ENCODE assay signal across 15 cellular contexts in genomic region chr2:120237491-120237902, GRCh38. TPM values are rescaled to one million over a fixed set of nuclear protein-coding genes. Genes with fewer than 3 reads are reported as not detected.
DNase-seq lines count a peak whose midpoint lies in the region; ATAC-seq, FAIRE-seq and TF ChIP-seq lines count a peak whose summit lies in the region.
"Had no signal": no experiment of that assay in that cellular context is flagged by ENCODE, and none has a peak within 500 bp of the region (broad histone marks: within the 10 kb centered on the region; RNA-seq: fewer than 3 reads in every experiment).

No MANE protein-coding gene starts in this region.

- peaks cover 33% of the 10 kb centered on the region for H3K4me1 ChIP-seq in ACC112 (ENCODE audit: control insufficient read depth, insufficient read depth, low read length, unreplicated experiment)

- H3K9me3 Mint-ChIP-seq in progenitor cell of endocrine pancreas (ENCODE audit: low read depth) = no peaks in the 10 kb centered on the region

- no peaks in the 10 kb centered on the region for H3K79me2 ChIP-seq in ACC112 (ENCODE audit: control insufficient read depth, insufficient read depth, low read length, unreplicated experiment)

- ATAC-seq in HG03342 (IDR thresholded peaks at IDR 0.05; ENCODE audit: unreplicated experiment) = no peak
- ATAC-seq: activated CD8-positive, alpha-beta memory T cell treated with anti-CD3 and anti-CD28 coated beads, Interleukin-2, amount 10 ng/mL, durations not matched to agents 7 days and 5 days had no signal

- H3K36me3 Mint-ChIP-seq in progenitor cell of endocrine pancreas (ENCODE audit: insufficient read depth) = no peaks in the 10 kb centered on the region
- H3K36me3 Mint-ChIP-seq: activated CD8-positive, alpha-beta memory T cell treated with anti-CD3 and anti-CD28 coated beads, Interleukin-2, amount 10 ng/mL, durations not matched to agents 7 days and 5 days had no signal

- H2AFZ ChIP-seq in ACC112 (ENCODE audit: low read length, unreplicated experiment) = no peak overlapping the region

- H3K27ac ChIP-seq in ACC112 (ENCODE audit: low read depth, low read length) = peak overlapping the region; percentile 50
- H3K27ac ChIP-seq: tibial artery had no signal

- FAIRE-seq in bronchial epithelial cell (lab: Jason Lieb, UNC) = no peak

- TF ChIP-seq CTCF in bronchial epithelial cell (IDR thresholded peaks at IDR 0.05; ENCODE audit: insufficient read depth, low read length, severe bottlenecking) (no peak), progenitor cell of endocrine pancreas (IDR thresholded peaks at IDR 0.05; ENCODE audit: unreplicated experiment) (no peak)

- no peak overlapping the region for H3K27ac Mint-ChIP-seq in progenitor cell of endocrine pancreas
- H3K27ac Mint-ChIP-seq: activated CD8-positive, alpha-beta memory T cell treated with anti-CD3 and anti-CD28 coated beads, Interleukin-2, amount 10 ng/mL, durations not matched to agents 7 days and 5 days; B cell had no signal

- no peak overlapping the region for H3K4me3 Mint-ChIP-seq in progenitor cell of endocrine pancreas (ENCODE audit: low read depth)
- H3K4me3 Mint-ChIP-seq: activated CD8-positive, alpha-beta memory T cell treated with anti-CD3 and anti-CD28 coated beads, Interleukin-2, amount 10 ng/mL, durations not matched to agents 7 days and 5 days; B cell had no signal

- H3K4me3 ChIP-seq in ACC112 (ENCODE audit: low read depth, low read length) (no peak overlapping the region), bronchial epithelial cell (ENCODE audit: low read depth, low read length) (no peak overlapping the region)
- H3K4me3 ChIP-seq: tibial artery had no signal

- H3K4me1 Mint-ChIP-seq in progenitor cell of endocrine pancreas (ENCODE audit: low read depth) = peaks cover 7% of the 10 kb centered on the region

- peaks cover 12% of the 10 kb centered on the region for H3K27me3 Mint-ChIP-seq in progenitor cell of endocrine pancreas
- H3K27me3 Mint-ChIP-seq: activated CD8-positive, alpha-beta memory T cell treated with anti-CD3 and anti-CD28 coated beads, Interleukin-2, amount 10 ng/mL, durations not matched to agents 7 days and 5 days; B cell had no signal

- no peaks in the 10 kb centered on the region for H3K36me3 ChIP-seq in ACC112 (ENCODE audit: insufficient read depth, low read length)
- no peaks in the 10 kb centered on the region for H3K36me3 ChIP-seq in bronchial epithelial cell (ENCODE audit: control insufficient read depth, insufficient read depth, low read length)
- H3K36me3 ChIP-seq: tibial artery had no signal

- DNase-seq in HT-29 (ENCODE audit: low spot score) (peak; percentile 81), bronchial epithelial cell (ENCODE audit: low read depth) (peak; percentile 41), kidney glomerular epithelial cell (lab: John Stamatoyannopoulos, UW) (peak; percentile 75), progenitor cell of endocrine pancreas (ENCODE audit: low spot score, unreplicated experiment) (no peak), NCI-H1694 (lab: John Stamatoyannopoulos, UW) (no peak)
- no peak for DNase-seq in activated CD8-positive, alpha-beta memory T cell treated with anti-CD3 and anti-CD28 coated beads, Interleukin-2, amount 50 U/mL, for 48 hours
- DNase-seq: activated CD8-positive, alpha-beta memory T cell treated with anti-CD3 and anti-CD28 coated beads, Interleukin-2, amount 10 ng/mL, durations not matched to agents 7 days and 5 days; central memory CD4-positive, alpha-beta T cell; NCI-H748 treated with DMSO at 0.1 percent for 48 hours; stimulated activated CD4-positive, alpha-beta T cell treated with anti-CD3 and anti-CD28 coated beads, Interleukin-4, amount 100 ng/mL, for 4 hours; T-helper 1 cell; tibial artery had no signal

- H3K27me3 ChIP-seq in ACC112 (ENCODE audit: insufficient read depth, low read length) (no peaks in the 10 kb centered on the region), bronchial epithelial cell (ENCODE audit: control insufficient read depth, insufficient read depth, low read length) (no peaks in the 10 kb centered on the region)

RNA-seq across cellular contexts. Expression of gene TMEM185B, which starts 14.3 kb away (rescaled TPM):
- total RNA-seq in HT-29 (2014; rRNA removed; shearing (Covaris generic)) = 63.3 and 65.3 TPM in 2 replicates
- total RNA-seq in bronchial epithelial cell (20.8 and 21.5 TPM in 2 replicates), progenitor cell of endocrine pancreas (19.9 and 20.3 TPM in 2 replicates)

RNA-seq across cellular contexts. Expression of gene RALB, which starts 15.2 kb away (rescaled TPM):
- total RNA-seq in HT-29 (2014; rRNA removed; shearing (Covaris generic)) = 43.7 and 60.8 TPM in 2 replicates
- total RNA-seq in bronchial epithelial cell (52.7 and 70.0 TPM in 2 replicates), progenitor cell of endocrine pancreas (26.6 and 30.5 TPM in 2 replicates)

Comparison
In these comparisons a context has a peak if more than half of its experiments do, and no peak if none do; other contexts are left out.
1. DNase-seq: peak in HT-29 (single experiment), bronchial epithelial cell (single experiment) and kidney glomerular epithelial cell (single experiment); none in progenitor cell of endocrine pancreas (single experiment), activated CD8-positive, alpha-beta memory T cell treated with anti-CD3 and anti-CD28 coated beads, Interleukin-2, amount 50 U/mL, for 48 hours (single experiment) and NCI-H1694 (single experiment).